Comparison of ENCODE assay signal across 8 cellular contexts in genomic region chr10:63630928-63631685, GRCh38.
DNase-seq lines count a peak whose midpoint lies in the region; ATAC-seq and TF ChIP-seq lines count a peak whose summit lies in the region.

No MANE protein-coding gene starts in this region.

- DNase-seq in SIG-M5 treated with dmso at 0.1 percent for 504 hours (lab: John Stamatoyannopoulos, UW; ENCODE audit: unreplicated experiment) (peak; percentile 41), SIG-M5 (lab: John Stamatoyannopoulos, UW) (no peak), stomach (no peak)
- no peak for DNase-seq in activated naive CD4-positive, alpha-beta T cell treated with anti-CD3 and anti-CD28 coated beads, Interleukin-2, amount 50 U/mL, for 72 hours (ENCODE audit: low spot score in 2 of 2)

- WGBS in stomach, 5 donors, result 22 to 24% (median 23%) methylated on average over 20 of the region's 20 CpGs

- TF ChIP-seq EP300 in stomach (IDR thresholded peaks at IDR 0.05), result no peak

- H3K4me3 ChIP-seq in iPS-18c (ENCODE audit: insufficient read depth, low read depth, low read length) (peak overlapping the region; percentile 71), stomach (peak overlapping the region; percentile 61 to 67 (median 64))

- intact Hi-C loops in stomach (cut with DNase I; ENCODE audit: low total_unique reads), result no loop called here

- TF ChIP-seq CTCF in stomach (IDR thresholded peaks at IDR 0.05), result no peak

- peaks cover 21 to 37% (median 27%) of the 10 kb centered on the region in 4 donors for H3K4me1 ChIP-seq in stomach

- peak overlapping the region; percentile 82 to 83 for H3K27ac Mint-ChIP-seq in activated naive CD4-positive, alpha-beta T cell treated with anti-CD3 and anti-CD28 coated beads, Interleukin-2, amount 50 U/mL, for 72 hours

- TF ChIP-seq POLR2A in stomach (IDR thresholded peaks at IDR 0.05), result no peak

- H3K27me3 ChIP-seq in stomach, result no peaks in the 10 kb centered on the region

- H3K9me3 Mint-ChIP-seq in activated naive CD4-positive, alpha-beta T cell treated with anti-CD3 and anti-CD28 coated beads, Interleukin-2, amount 50 U/mL, for 72 hours, result no peaks in the 10 kb centered on the region

- H3K36me3 ChIP-seq in stomach, result no peaks in the 10 kb centered on the region

- H3K36me3 Mint-ChIP-seq in activated naive CD4-positive, alpha-beta T cell treated with anti-CD3 and anti-CD28 coated beads, Interleukin-2, amount 50 U/mL, for 72 hours, result peaks cover 0 to 4% of the 10 kb centered on the region in 2 donors

- ATAC-seq in activated naive CD4-positive, alpha-beta T cell treated with anti-CD3 and anti-CD28 coated beads, Interleukin-2, amount 50 U/mL, for 72 hours, result no peak
- no peak for ATAC-seq in GM18517 (IDR thresholded peaks at IDR 0.05; ENCODE audit: unreplicated experiment)
- no peak for ATAC-seq in HG03025 (IDR thresholded peaks at IDR 0.05; ENCODE audit: low FRiP score, unreplicated experiment)
- no peak for ATAC-seq in GM18909 (IDR thresholded peaks at IDR 0.05; ENCODE audit: poor library complexity, unreplicated experiment)

- peak overlapping the region; percentile 89 to 100 (median 99) for H3K27ac ChIP-seq in stomach

- H3K9me3 ChIP-seq in iPS-18c (ENCODE audit: control insufficient read depth, insufficient read depth, low read length) (no peaks in the 10 kb centered on the region), stomach (no peaks in the 10 kb centered on the region)
